In the genomic region with DNA sequence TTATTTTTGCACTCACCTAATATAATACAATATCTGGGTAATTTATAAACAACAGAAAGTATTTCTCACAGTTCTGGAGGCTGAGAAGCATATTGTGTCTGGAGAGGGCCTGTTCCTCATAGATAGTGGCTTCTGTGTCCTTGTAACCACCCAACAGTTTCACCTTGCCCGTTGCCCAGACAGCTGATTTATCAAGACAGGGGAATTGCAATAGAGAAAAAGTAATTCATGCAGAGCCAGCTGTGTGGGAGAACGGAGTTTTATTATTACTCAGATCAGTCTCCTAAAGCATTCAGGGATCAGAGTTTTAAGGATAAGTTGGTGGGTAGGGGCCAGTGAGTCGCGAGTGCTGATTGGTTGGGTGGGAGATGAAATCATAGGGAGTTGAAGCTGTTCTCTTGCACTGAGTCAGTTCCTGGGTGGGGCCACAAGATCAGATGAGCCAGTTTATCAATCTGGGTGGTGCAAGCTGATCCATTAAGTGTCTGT, we compare ENCODE assay signal across 14 cellular contexts. TPM values are rescaled to one million over a fixed set of nuclear protein-coding genes. Genes with fewer than 3 reads are reported as not detected.
DNase-seq lines count a peak whose midpoint lies in the region; ATAC-seq and TF ChIP-seq lines count a peak whose summit lies in the region.
"Had no signal": no experiment of that assay in that cellular context is flagged by ENCODE, and none has a peak within 500 bp of the region (broad histone marks: within the 10 kb centered on the region; RNA-seq: fewer than 3 reads in every experiment).

No MANE protein-coding gene starts in this region.

- no peak overlapping the region for H2AFZ ChIP-seq in HCT116 (ENCODE audit: low read depth, low read length, poor library complexity, severe bottlenecking)

- H3K36me3 ChIP-seq in HCT116 (ENCODE audit: control insufficient read depth in 1 of 2, insufficient read depth in 2 of 2, low read length in 2 of 2): no peaks in the 10 kb centered on the region
- no peaks in the 10 kb centered on the region for H3K36me3 ChIP-seq in lower lobe of right lung
- H3K36me3 ChIP-seq: right lobe of liver had no signal

- TF ChIP-seq RAD21 in HCT116 (IDR thresholded peaks at IDR 0.05; ENCODE audit: low read depth): no peak

- H3K9me3 ChIP-seq in HCT116 (ENCODE audit: control insufficient read depth in 1 of 2, insufficient read depth in 1 of 2, low read depth in 1 of 2, low read length in 2 of 2) (no peaks in the 10 kb centered on the region), lower lobe of right lung (no peaks in the 10 kb centered on the region)
- H3K9me3 ChIP-seq: right lobe of liver had no signal

- H3K4me3 Mint-ChIP-seq in activated CD4-positive, alpha-beta memory T cell treated with anti-CD3 and anti-CD28 coated beads for 36 hours: no peak overlapping the region
- H3K4me3 Mint-ChIP-seq: activated naive CD8-positive, alpha-beta T cell; CD4-positive, CD25-positive, alpha-beta regulatory T cell; H9 had no signal

- H3K27me3 Mint-ChIP-seq in activated CD4-positive, alpha-beta memory T cell treated with anti-CD3 and anti-CD28 coated beads for 36 hours: no peaks in the 10 kb centered on the region
- H3K27me3 Mint-ChIP-seq: activated naive CD8-positive, alpha-beta T cell had no signal

- peaks cover 17% of the 10 kb centered on the region for H3K4me1 Mint-ChIP-seq in activated CD4-positive, alpha-beta memory T cell treated with anti-CD3 and anti-CD28 coated beads for 36 hours (ENCODE audit: low read depth)

- no peak overlapping the region for H3K27ac ChIP-seq in HCT116 (ENCODE audit: low read depth, low read length)
- H3K27ac ChIP-seq in lower lobe of right lung: no peak overlapping the region
- H3K27ac ChIP-seq: KMS-11, right lobe of liver had no signal

- H3K4me1 ChIP-seq in HCT116 (ENCODE audit: control insufficient read depth in 1 of 2, insufficient read depth in 2 of 2, low read length in 2 of 2) (peaks cover 3 to 16% of the 10 kb centered on the region in 2 experiments; a peak in 3 of 4 replicates), lower lobe of right lung (peaks cover 10% of the 10 kb centered on the region)
- H3K4me1 ChIP-seq: right lobe of liver had no signal

- BruUV-seq in HCT116 (replicated peaks; lab: Mats Ljungman, UMichigan): no TSS peak

- DNase-seq in A172 (ENCODE audit: low spot score) (peak; percentile 77), HCT116 (ENCODE audit: low read depth, low spot score) (no peak), fibroblast of mammary gland (ENCODE audit: low read depth) (peak; percentile 89), lower lobe of right lung (no peak)
- DNase-seq in activated CD4-positive, alpha-beta memory T cell treated with anti-CD3 and anti-CD28 coated beads for 36 hours: peak; percentile 59
- DNase-seq: H9, NCI-H2171 treated with DMSO at 0.1 percent for 48 hours, right lobe of liver had no signal

- POLR2A ChIA-PET in HCT116 (lab: Charles Lee): no interaction called here
- POLR2A ChIA-PET in activated CD4-positive, alpha-beta memory T cell treated with anti-CD3 and anti-CD28 coated beads for 36 hours (lab: Charles Lee): no interaction called here

- no peaks in the 10 kb centered on the region for H3K79me2 ChIP-seq in HCT116 (ENCODE audit: insufficient read depth, low read length)

- no peaks in the 10 kb centered on the region for H4K20me1 ChIP-seq in HCT116 (ENCODE audit: insufficient read depth)

- no peaks in the 10 kb centered on the region for H3K9me3 Mint-ChIP-seq in activated CD4-positive, alpha-beta memory T cell treated with anti-CD3 and anti-CD28 coated beads for 36 hours

- H3K9ac ChIP-seq in HCT116 (ENCODE audit: low read length): no peak overlapping the region
- H3K9ac ChIP-seq: KMS-11 had no signal

- peak overlapping the region; percentile 7; the same call in 1 of the 2 replicates for H3K4me2 ChIP-seq in HCT116 (ENCODE audit: low read length)
- H3K4me2 ChIP-seq: KMS-11 had no signal

- no peaks in the 10 kb centered on the region for H3K36me3 Mint-ChIP-seq in activated CD4-positive, alpha-beta memory T cell treated with anti-CD3 and anti-CD28 coated beads for 36 hours
- H3K36me3 Mint-ChIP-seq: CD4-positive, CD25-positive, alpha-beta regulatory T cell had no signal

- no peaks in the 10 kb centered on the region for H3K9me2 ChIP-seq in HCT116 (ENCODE audit: insufficient read depth)

- no peak overlapping the region for H3K27ac Mint-ChIP-seq in activated CD4-positive, alpha-beta memory T cell treated with anti-CD3 and anti-CD28 coated beads for 36 hours
- H3K27ac Mint-ChIP-seq: activated naive CD8-positive, alpha-beta T cell; CD4-positive, CD25-positive, alpha-beta regulatory T cell; H9 had no signal

- RAD21 ChIA-PET in HCT116 (lab: Charles Lee; ENCODE audit: low non-redundant PET in 1 of 2, low total read pairs in 2 of 2, uncharacterized antibody in 2 of 2, unreplicated experiment in 2 of 2): no interaction called here

- H3K4me3 ChIP-seq in HCT116 (replicated peaks in 1 of 2; ENCODE audit: low read depth in 1 of 2, low read length in 2 of 2) (no peak overlapping the region), fibroblast of mammary gland (ENCODE audit: control insufficient read depth, low read depth, low read length) (no peak overlapping the region), lower lobe of right lung (no peak overlapping the region)
- H3K4me3 ChIP-seq: right lobe of liver had no signal

- TF ChIP-seq POLR2A in HCT116 (IDR thresholded peaks at IDR 0.05; ENCODE audit: borderline replicate concordance, extremely low read depth, insufficient read depth, insufficient read length): no peak

- CTCF ChIA-PET in HCT116 (lab: Charles Lee): no interaction called here
- CTCF ChIA-PET in activated CD4-positive, alpha-beta memory T cell treated with anti-CD3 and anti-CD28 coated beads for 36 hours (lab: Charles Lee): interaction anchor here (0.6 kb wide), 1 partner anchor 162 kb away, joined by 3 read pairs; no protein-coding TSS in a partner anchor

- intact Hi-C loops in HCT116 (cut with micrococcal nuclease): no loop called here
- intact Hi-C loops in activated CD4-positive, alpha-beta memory T cell treated with anti-CD3 and anti-CD28 coated beads for 36 hours (cut with micrococcal nuclease): no loop called here
- intact Hi-C loops in lower lobe of right lung (cut with DNase I): no loop called here

- no peak for TF ChIP-seq CTCF in HCT116 (IDR thresholded peaks at IDR 0.05 in 2 of 3, conservative IDR thresholded peaks at IDR 0.05 in 1 of 3; ENCODE audit: borderline replicate concordance in 1 of 3, insufficient read depth in 1 of 3, low read depth in 2 of 3, low read length in 2 of 3)
- TF ChIP-seq CTCF in fibroblast of mammary gland (conservative IDR thresholded peaks at IDR 0.05; ENCODE audit: control insufficient read depth, insufficient read depth, low read depth, low read length): no peak
- TF ChIP-seq CTCF in lower lobe of right lung (IDR thresholded peaks at IDR 0.05): no peak

- H3K27me3 ChIP-seq in HCT116 (ENCODE audit: insufficient read depth, low read length): no peaks in the 10 kb centered on the region
- no peaks in the 10 kb centered on the region for H3K27me3 ChIP-seq in lower lobe of right lung (ENCODE audit: low read depth)
- H3K27me3 ChIP-seq: right lobe of liver had no signal

- ATAC-seq in HCT116 (no peak), GM18498 (IDR thresholded peaks at IDR 0.05; ENCODE audit: unreplicated experiment) (no peak), HG03571 (IDR thresholded peaks at IDR 0.05; ENCODE audit: unreplicated experiment) (no peak), lower lobe of right lung (no peak), GM19351 (IDR thresholded peaks at IDR 0.05; ENCODE audit: unreplicated experiment) (no peak)
- ATAC-seq: right lobe of liver had no signal

TF ChIP-seq in HCT116, 20 proteins besides CTCF, POLR2A, EP300 and RAD21 (continues in another document):
- TF ChIP-seq JUND (IDR thresholded peaks at IDR 0.05) (no peak), FOSL1 (IDR thresholded peaks at IDR 0.05; ENCODE audit: low read depth) (no peak), ZNF274 (IDR thresholded peaks at IDR 0.05; ENCODE audit: low read depth, low read length) (no peak), SIN3A (IDR thresholded peaks at IDR 0.05; ENCODE audit: low read depth) (no peak), TCF7L2 (IDR thresholded peaks at IDR 0.05; ENCODE audit: borderline replicate concordance, extremely low read depth, insufficient read depth, insufficient read length) (no peak), EGR1 (IDR thresholded peaks at IDR 0.05; ENCODE audit: low read depth) (no peak), ELF1 (IDR thresholded peaks at IDR 0.05; ENCODE audit: borderline replicate concordance, low read depth) (no peak), CEBPB (IDR thresholded peaks at IDR 0.05; ENCODE audit: low read depth) (no peak), EZH2 (IDR thresholded peaks at IDR 0.05) (no peak), SRF (IDR thresholded peaks at IDR 0.05; ENCODE audit: low read depth) (no peak), EZH2phosphoT487 (IDR thresholded peaks at IDR 0.05; ENCODE audit: borderline replicate concordance) (no peak), YY1 (IDR thresholded peaks at IDR 0.05; ENCODE audit: extremely low read depth, insufficient replicate concordance, low read depth, low read length) (no peak)
- TF ChIP-seq, protein P1, sequence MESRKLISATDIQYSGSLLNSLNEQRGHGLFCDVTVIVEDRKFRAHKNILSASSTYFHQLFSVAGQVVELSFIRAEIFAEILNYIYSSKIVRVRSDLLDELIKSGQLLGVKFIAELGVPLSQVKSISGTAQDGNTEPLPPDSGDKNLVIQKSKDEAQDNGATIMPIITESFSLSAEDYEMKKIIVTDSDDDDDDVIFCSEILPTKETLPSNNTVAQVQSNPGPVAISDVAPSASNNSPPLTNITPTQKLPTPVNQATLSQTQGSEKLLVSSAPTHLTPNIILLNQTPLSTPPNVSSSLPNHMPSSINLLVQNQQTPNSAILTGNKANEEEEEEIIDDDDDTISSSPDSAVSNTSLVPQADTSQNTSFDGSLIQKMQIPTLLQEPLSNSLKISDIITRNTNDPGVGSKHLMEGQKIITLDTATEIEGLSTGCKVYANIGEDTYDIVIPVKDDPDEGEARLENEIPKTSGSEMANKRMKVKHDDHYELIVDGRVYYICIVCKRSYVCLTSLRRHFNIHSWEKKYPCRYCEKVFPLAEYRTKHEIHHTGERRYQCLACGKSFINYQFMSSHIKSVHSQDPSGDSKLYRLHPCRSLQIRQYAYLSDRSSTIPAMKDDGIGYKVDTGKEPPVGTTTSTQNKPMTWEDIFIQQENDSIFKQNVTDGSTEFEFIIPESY (IDR thresholded peaks at IDR 0.05; ENCODE audit: extremely low read depth, insufficient replicate concordance, low read length): no peak
- TF ChIP-seq, protein P2, sequence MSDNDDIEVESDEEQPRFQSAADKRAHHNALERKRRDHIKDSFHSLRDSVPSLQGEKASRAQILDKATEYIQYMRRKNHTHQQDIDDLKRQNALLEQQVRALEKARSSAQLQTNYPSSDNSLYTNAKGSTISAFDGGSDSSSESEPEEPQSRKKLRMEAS (IDR thresholded peaks at IDR 0.05): no peak

RNA-seq across cellular contexts. Expression of a gene that starts 34.0 kb away (rescaled TPM):
- total RNA-seq in A172 (2014; rRNA removed; shearing (Covaris generic)): 2.3 and 2.7 TPM in 2 replicates
- total RNA-seq in HCT116 (2021; ENCODE audit: unreplicated experiment): 29.3 TPM
- 20.8 and 24.4 TPM in 2 replicates for polyA plus RNA-seq in HCT116 (2012)
- 10 to 100 TPM; 14.1 to 14.2 TPM for total RNA-seq in activated CD4-positive, alpha-beta memory T cell treated with anti-CD3 and anti-CD28 coated beads for 36 hours
- total RNA-seq in lower lobe of right lung: 36.3 TPM

Comparison
In these comparisons a context has a peak if more than half of its experiments do, and no peak if none do; other contexts are left out.
1. DNase-seq: peak in A172 (single experiment), activated CD4-positive, alpha-beta memory T cell treated with anti-CD3 and anti-CD28 coated beads for 36 hours (single experiment) and fibroblast of mammary gland (single experiment); none in HCT116 (single experiment) and lower lobe of right lung (single experiment).